1 cellular context compared by ENCODE assay signal in genomic region chr22:35401863-35402262, GRCh38.
TF ChIP-seq lines count a peak whose summit lies in the region.

No MANE protein-coding gene starts in this region.

TF ChIP-seq in WTC11, 78 proteins besides CTCF, POLR2A, EP300 and RAD21 (continued from another document):
- TF ChIP-seq ZBTB43 (CRISPR knock-in tag; IDR thresholded peaks at IDR 0.05) (no peak), TEAD1 (CRISPR knock-in tag; IDR thresholded peaks at IDR 0.05) (no peak), ZNF423 (CRISPR knock-in tag; IDR thresholded peaks at IDR 0.05) (no peak), ZSCAN18 (CRISPR knock-in tag; IDR thresholded peaks at IDR 0.05) (no peak), KAT7 (CRISPR knock-in tag; IDR thresholded peaks at IDR 0.05; ENCODE audit: borderline replicate concordance) (no peak), USF2 (CRISPR knock-in tag; IDR thresholded peaks at IDR 0.05) (no peak), TEAD4 (CRISPR knock-in tag; IDR thresholded peaks at IDR 0.05) (no peak)
